Comparison of ENCODE assay signal across 18 cellular contexts in genomic region chr22:25360891-25361645, GRCh38.
"Had no signal": no experiment of that assay in that cellular context is flagged by ENCODE, and none has a peak within 500 bp of the region (broad histone marks: within the 10 kb centered on the region; RNA-seq: fewer than 3 reads in every experiment).

No MANE protein-coding gene starts in this region.

- H3K27ac Mint-ChIP-seq: activated T-helper 1 cell treated with anti-CD3 and anti-CD28 coated beads, Interleukin-12 subunit alpha, Interleukin-12 subunit beta, Interleukin-2, Interleukin-4 antibody, amounts not matched to agents 30 ng/mL and 10 ng/mL and 1 ng/mL, durations not matched to agents 14 hours and 24 hours and 36 hours; immature natural killer cell; mesothelial cell of epicardium; nephron; stimulated activated naive CD8-positive, alpha-beta T cell treated with anti-CD3 and anti-CD28 coated beads, Interleukin-15, Interleukin-2, amounts not matched to agents 100 ng/mL and 50 ng/mL, for 24 hours had no signal

- H3K4me1 ChIP-seq: SJCRH30 had no signal

- H3K27me3 ChIP-seq: gastrocnemius medialis, SJCRH30, transverse colon had no signal

- H3K9me3 ChIP-seq: gastrocnemius medialis, SJCRH30, transverse colon had no signal

- ATAC-seq: esophagus mucosa, gastrocnemius medialis had no signal

- H3K9me3 Mint-ChIP-seq: activated T-helper 1 cell treated with anti-CD3 and anti-CD28 coated beads, Interleukin-12 subunit alpha, Interleukin-12 subunit beta, Interleukin-2, Interleukin-4 antibody, amounts not matched to agents 30 ng/mL and 10 ng/mL and 1 ng/mL, durations not matched to agents 14 hours and 24 hours and 36 hours; dendritic cell treated with granulocyte-macrophage colony-stimulating factor and Interleukin-4, amounts not matched to agents 40 ng/mL and 50 ng/mL, for 4 days; immature natural killer cell; mesothelial cell of epicardium; nephron; stimulated activated naive CD8-positive, alpha-beta T cell treated with anti-CD3 and anti-CD28 coated beads, Interleukin-15, Interleukin-2, amounts not matched to agents 100 ng/mL and 50 ng/mL, for 24 hours had no signal

- DNase-seq: activated CD4-positive, alpha-beta T cell treated with anti-CD3 and anti-CD28 coated beads for 48 hours; activated CD4-positive, CD25-positive, alpha-beta regulatory T cell; activated CD8-positive, alpha-beta memory T cell treated with anti-CD3 and anti-CD28 coated beads, Interleukin-2, amount 50 U/mL, for 4 hours; activated naive CD4-positive, alpha-beta T cell; effector CD8-positive, alpha-beta T cell; immature natural killer cell; retina; SJCRH30; T1000; transverse colon had no signal

- H3K4me1 Mint-ChIP-seq: immature natural killer cell, mesothelial cell of epicardium, nephron had no signal

- H3K4me3 ChIP-seq: gastrocnemius medialis, lung, SJCRH30, transverse colon had no signal

- H3K4me3 Mint-ChIP-seq: activated T-helper 1 cell treated with anti-CD3 and anti-CD28 coated beads, Interleukin-12 subunit alpha, Interleukin-12 subunit beta, Interleukin-2, Interleukin-4 antibody, amounts not matched to agents 30 ng/mL and 10 ng/mL and 1 ng/mL, durations not matched to agents 14 hours and 24 hours and 36 hours; dendritic cell treated with granulocyte-macrophage colony-stimulating factor and Interleukin-4, amounts not matched to agents 40 ng/mL and 50 ng/mL, for 4 days; immature natural killer cell; mesothelial cell of epicardium; nephron; stimulated activated naive CD8-positive, alpha-beta T cell treated with anti-CD3 and anti-CD28 coated beads, Interleukin-15, Interleukin-2, amounts not matched to agents 100 ng/mL and 50 ng/mL, for 24 hours had no signal

- H3K27me3 Mint-ChIP-seq: dendritic cell treated with granulocyte-macrophage colony-stimulating factor and Interleukin-4, amounts not matched to agents 40 ng/mL and 50 ng/mL, for 4 days; stimulated activated naive CD8-positive, alpha-beta T cell treated with anti-CD3 and anti-CD28 coated beads, Interleukin-15, Interleukin-2, amounts not matched to agents 100 ng/mL and 50 ng/mL, for 24 hours had no signal

- H3K27ac ChIP-seq: gastrocnemius medialis, SJCRH30, transverse colon had no signal
